In the genomic region with DNA sequence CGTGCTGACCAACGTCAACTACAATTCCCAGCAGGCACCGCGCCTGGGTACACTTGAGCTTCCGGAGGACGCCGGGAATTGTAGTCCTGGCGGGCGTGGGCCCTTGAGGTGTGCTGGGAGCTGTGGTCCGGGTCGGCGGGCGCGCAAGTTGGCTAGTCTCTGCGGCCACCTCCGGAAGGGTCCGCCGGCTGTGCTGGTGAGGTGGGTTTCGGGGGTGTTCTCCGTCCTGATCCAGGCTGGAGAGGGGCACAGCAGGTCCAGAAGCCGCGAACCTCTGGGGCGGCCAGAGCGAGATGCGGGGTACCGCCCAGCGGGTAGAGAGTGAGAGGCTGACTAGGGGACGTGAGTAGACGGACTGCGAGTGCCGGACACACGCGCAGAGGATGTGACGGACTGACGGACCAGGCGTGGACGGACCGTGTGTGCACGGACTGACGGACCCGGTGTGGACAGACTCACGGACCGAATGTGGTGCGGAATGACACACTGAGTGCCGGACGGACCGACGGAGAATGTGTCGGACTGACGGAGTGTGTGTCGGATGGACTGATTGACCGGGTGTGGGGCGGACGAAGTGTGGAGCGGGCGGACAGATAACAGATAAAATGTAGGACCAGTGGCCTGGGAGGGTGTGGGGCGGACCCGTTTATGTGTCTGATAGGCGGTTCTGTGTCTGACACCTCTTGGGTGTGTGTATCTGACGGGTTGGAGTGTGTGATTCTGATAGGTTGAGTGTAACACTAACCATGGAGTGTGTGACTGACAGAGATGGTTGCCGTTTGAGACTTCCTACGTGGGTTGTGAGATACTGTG, we compare ENCODE assay signal across 1 cellular context.
TF ChIP-seq lines count a peak whose summit lies in the region.

A gene (plus strand): TSS at position 81 of the 813 bp plus-strand sequence. CDS start 7,809 bp downstream, outside the sequence.

TF ChIP-seq in endothelial cell of umbilical vein, 7 proteins besides CTCF, POLR2A, EP300 and RAD21 (continued from another document):
- TF ChIP-seq POLR2AphosphoS5 (IDR thresholded peaks at IDR 0.05; ENCODE audit: insufficient read depth, low read depth, low read length): peak; percentile 64
- TF ChIP-seq, protein P1, sequence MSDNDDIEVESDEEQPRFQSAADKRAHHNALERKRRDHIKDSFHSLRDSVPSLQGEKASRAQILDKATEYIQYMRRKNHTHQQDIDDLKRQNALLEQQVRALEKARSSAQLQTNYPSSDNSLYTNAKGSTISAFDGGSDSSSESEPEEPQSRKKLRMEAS (IDR thresholded peaks at IDR 0.05; ENCODE audit: insufficient read depth, insufficient read length): peak; percentile 50
